In the genomic region with DNA sequence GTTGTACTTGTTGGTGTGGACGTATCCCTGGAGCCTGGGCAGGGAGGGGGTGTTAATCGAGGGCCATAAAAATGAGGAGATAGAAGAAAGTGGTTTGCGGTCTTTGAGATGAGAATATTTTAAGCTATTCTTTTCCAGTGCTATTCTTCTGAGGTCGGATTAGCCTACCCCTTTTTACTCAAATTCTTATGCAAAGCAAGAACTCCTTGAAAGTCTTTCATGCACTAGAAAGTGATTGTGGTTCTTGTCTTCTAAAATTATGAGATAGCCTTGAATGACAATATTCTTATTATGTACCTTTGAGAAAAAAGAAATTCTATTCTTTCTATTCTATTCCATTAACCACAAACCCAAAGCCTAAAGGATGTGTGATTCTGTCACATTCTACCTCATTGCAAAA, we compare ENCODE assay signal across 8 cellular contexts.
"Had no signal": no experiment of that assay in that cellular context is flagged by ENCODE, and none has a peak within 500 bp of the region (broad histone marks: within the 10 kb centered on the region; RNA-seq: fewer than 3 reads in every experiment).

No MANE protein-coding gene starts in this region.

- H3K4me1 Mint-ChIP-seq: IgD-negative memory B cell had no signal

- H3K27ac ChIP-seq: HL-60, KMS-11 had no signal

- H3K36me3 Mint-ChIP-seq: IgD-negative memory B cell had no signal

- H3K4me3 Mint-ChIP-seq: IgD-negative memory B cell had no signal

- ATAC-seq: HepG2, K562 had no signal

- DNase-seq: IMR-90, KBM-7, KG1 had no signal

- H3K4me2 ChIP-seq: KMS-11 had no signal

- H3K27ac Mint-ChIP-seq: IgD-negative memory B cell had no signal

- H3K9ac ChIP-seq: KMS-11 had no signal

- H3K27me3 Mint-ChIP-seq: IgD-negative memory B cell had no signal

- H3K4me3 ChIP-seq: K562 had no signal
